Comparison of ENCODE assay signal across 15 cellular contexts in the genomic region with DNA sequence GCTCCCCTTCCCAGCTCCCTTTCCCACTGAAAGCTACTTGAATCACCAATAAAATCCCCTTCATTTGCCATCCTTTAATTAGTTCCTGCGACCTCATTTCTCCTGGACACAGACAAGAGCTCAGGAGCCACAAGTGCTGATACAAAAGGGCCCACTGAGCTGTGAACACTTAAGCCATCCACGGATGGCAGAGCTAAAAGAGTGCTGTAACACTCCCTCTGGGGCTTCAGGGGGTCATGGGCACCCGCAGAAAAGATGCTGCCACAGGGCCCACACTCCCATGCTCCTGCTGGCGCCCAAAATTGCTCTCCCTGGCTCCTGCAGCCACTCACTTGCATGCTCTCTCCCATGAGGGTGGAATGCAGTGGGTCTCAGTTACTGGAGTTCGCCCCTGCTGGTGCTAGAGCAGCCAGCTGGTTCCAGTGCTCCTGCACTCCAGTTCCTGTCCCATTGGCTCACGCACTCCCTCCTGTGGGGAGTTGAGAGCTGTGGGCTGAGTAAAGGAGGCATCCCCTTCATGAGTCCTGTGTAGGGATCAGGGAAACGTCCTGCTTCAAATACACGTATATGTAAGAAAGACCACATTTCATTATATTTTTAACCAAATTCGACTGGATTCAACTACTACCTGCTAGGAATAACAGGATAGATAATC.
DNase-seq lines count a peak whose midpoint lies in the region; ATAC-seq and TF ChIP-seq lines count a peak whose summit lies in the region.
"Had no signal": no experiment of that assay in that cellular context is flagged by ENCODE, and none has a peak within 500 bp of the region (broad histone marks: within the 10 kb centered on the region; RNA-seq: fewer than 3 reads in every experiment).

No MANE protein-coding gene starts in this region.

- H3K36me3 ChIP-seq in sigmoid colon: no peaks in the 10 kb centered on the region
- H3K36me3 ChIP-seq: thoracic aorta had no signal

- no peaks in the 10 kb centered on the region for H3K9me3 ChIP-seq in sigmoid colon
- H3K9me3 ChIP-seq: thoracic aorta had no signal

- no peak overlapping the region for H3K4me3 Mint-ChIP-seq in WTC11

- 74 to 80% methylated on average over 9 of the region's 9 CpGs for WGBS in sigmoid colon, 2 donors

- POLR2A ChIA-PET in WTC11 (lab: Charles Lee): no interaction called here

- no peak for TF ChIP-seq EP300 in sigmoid colon (IDR thresholded peaks at IDR 0.05)

- peaks cover 28% of the 10 kb centered on the region for H3K4me1 Mint-ChIP-seq in WTC11

- no peaks in the 10 kb centered on the region for H3K27me3 Mint-ChIP-seq in WTC11 (ENCODE audit: low read depth)

- H3K9me3 Mint-ChIP-seq in WTC11: peaks cover 8% of the 10 kb centered on the region

- intact Hi-C loops in sigmoid colon (cut with DNase I): no loop called here

- CTCF ChIA-PET in WTC11 (lab: Charles Lee): interaction anchor here (0.6 to 1.0 kb wide), 2 partner anchors 12 to 90 kb away, joined by 3 to 4 read pairs; no protein-coding TSS in a partner anchor

- no peak overlapping the region for H3K27ac ChIP-seq in sigmoid colon
- H3K27ac ChIP-seq: thoracic aorta had no signal

- no peak for TF ChIP-seq POLR2A in sigmoid colon (IDR thresholded peaks at IDR 0.05)

- H3K27me3 ChIP-seq in sigmoid colon: no peaks in the 10 kb centered on the region

- no peak overlapping the region; the same call in 1 of the 2 replicates for H3K27ac Mint-ChIP-seq in WTC11

- H3K4me3 ChIP-seq in sigmoid colon: no peak overlapping the region
- H3K4me3 ChIP-seq: thoracic aorta had no signal

- no peaks in the 10 kb centered on the region for H3K4me1 ChIP-seq in sigmoid colon

- TF ChIP-seq CTCF in WTC11 (IDR thresholded peaks at IDR 0.05) (0 out of 2 replicates have a peak, but pooled peaks have one; percentile 13), sigmoid colon (IDR thresholded peaks at IDR 0.05) (no peak)

- DNase-seq in SIG-M5 treated with dmso at 0.1 percent for 504 hours (lab: John Stamatoyannopoulos, UW; ENCODE audit: unreplicated experiment) (peak; percentile 18), SIG-M5 (lab: John Stamatoyannopoulos, UW) (no peak), NAMALWA (ENCODE audit: low spot score) (peak; percentile 22), WTC11 (ENCODE audit: low spot score) (peak; percentile 62), sigmoid colon (peak; percentile 32), GDM1 (lab: John Stamatoyannopoulos, UW) (no peak), SHP77 treated with DMSO at 0.1 percent for 48 hours (lab: John Stamatoyannopoulos, UW) (no peak), amygdala (lab: John Stamatoyannopoulos, UW) (no peak)
- DNase-seq: activated CD8-positive, alpha-beta memory T cell treated with anti-CD3 and anti-CD28 coated beads for 24 hours; activated gamma-delta T cell; foreskin melanocyte; Kasumi-1; NCI-H2107; OCI-M1 had no signal

- peak; percentile 98 for ATAC-seq in WTC11

- H3K36me3 Mint-ChIP-seq in WTC11: no peaks in the 10 kb centered on the region; the same call in 1 of the 2 replicates

TF ChIP-seq in WTC11, 78 proteins besides CTCF, POLR2A, EP300 and RAD21 (continues in another document):
- no peak for TF ChIP-seq ESRRA (CRISPR knock-in tag; IDR thresholded peaks at IDR 0.05; ENCODE audit: borderline replicate concordance)
- TF ChIP-seq, protein P1, sequence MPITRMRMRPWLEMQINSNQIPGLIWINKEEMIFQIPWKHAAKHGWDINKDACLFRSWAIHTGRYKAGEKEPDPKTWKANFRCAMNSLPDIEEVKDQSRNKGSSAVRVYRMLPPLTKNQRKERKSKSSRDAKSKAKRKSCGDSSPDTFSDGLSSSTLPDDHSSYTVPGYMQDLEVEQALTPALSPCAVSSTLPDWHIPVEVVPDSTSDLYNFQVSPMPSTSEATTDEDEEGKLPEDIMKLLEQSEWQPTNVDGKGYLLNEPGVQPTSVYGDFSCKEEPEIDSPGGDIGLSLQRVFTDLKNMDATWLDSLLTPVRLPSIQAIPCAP (CRISPR knock-in tag; IDR thresholded peaks at IDR 0.05): no peak
- TF ChIP-seq ZNF232 (CRISPR knock-in tag; IDR thresholded peaks at IDR 0.05): no peak
- TF ChIP-seq, protein P2, sequence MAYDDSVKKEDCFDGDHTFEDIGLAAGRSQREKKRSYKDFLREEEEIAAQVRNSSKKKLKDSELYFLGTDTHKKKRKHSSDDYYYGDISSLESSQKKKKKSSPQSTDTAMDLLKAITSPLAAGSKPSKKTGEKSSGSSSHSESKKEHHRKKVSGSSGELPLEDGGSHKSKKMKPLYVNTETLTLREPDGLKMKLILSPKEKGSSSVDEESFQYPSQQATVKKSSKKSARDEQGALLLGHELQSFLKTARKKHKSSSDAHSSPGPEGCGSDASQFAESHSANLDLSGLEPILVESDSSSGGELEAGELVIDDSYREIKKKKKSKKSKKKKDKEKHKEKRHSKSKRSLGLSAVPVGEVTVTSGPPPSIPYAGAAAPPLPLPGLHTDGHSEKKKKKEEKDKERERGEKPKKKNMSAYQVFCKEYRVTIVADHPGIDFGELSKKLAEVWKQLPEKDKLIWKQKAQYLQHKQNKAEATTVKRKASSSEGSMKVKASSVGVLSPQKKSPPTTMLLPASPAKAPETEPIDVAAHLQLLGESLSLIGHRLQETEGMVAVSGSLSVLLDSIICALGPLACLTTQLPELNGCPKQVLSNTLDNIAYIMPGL (CRISPR knock-in tag; IDR thresholded peaks at IDR 0.05): no peak
- TF ChIP-seq, protein P3, sequence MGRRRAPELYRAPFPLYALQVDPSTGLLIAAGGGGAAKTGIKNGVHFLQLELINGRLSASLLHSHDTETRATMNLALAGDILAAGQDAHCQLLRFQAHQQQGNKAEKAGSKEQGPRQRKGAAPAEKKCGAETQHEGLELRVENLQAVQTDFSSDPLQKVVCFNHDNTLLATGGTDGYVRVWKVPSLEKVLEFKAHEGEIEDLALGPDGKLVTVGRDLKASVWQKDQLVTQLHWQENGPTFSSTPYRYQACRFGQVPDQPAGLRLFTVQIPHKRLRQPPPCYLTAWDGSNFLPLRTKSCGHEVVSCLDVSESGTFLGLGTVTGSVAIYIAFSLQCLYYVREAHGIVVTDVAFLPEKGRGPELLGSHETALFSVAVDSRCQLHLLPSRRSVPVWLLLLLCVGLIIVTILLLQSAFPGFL (CRISPR knock-in tag; IDR thresholded peaks at IDR 0.05; ENCODE audit: borderline replicate concordance): no peak
- TF ChIP-seq, protein P4, sequence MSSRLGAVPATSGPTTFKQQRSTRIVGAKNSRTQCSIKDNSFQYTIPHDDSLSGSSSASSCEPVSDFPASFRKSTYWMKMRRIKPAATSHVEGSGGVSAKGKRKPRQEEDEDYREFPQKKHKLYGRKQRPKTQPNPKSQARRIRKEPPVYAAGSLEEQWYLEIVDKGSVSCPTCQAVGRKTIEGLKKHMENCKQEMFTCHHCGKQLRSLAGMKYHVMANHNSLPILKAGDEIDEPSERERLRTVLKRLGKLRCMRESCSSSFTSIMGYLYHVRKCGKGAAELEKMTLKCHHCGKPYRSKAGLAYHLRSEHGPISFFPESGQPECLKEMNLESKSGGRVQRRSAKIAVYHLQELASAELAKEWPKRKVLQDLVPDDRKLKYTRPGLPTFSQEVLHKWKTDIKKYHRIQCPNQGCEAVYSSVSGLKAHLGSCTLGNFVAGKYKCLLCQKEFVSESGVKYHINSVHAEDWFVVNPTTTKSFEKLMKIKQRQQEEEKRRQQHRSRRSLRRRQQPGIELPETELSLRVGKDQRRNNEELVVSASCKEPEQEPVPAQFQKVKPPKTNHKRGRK (CRISPR knock-in tag; IDR thresholded peaks at IDR 0.05; ENCODE audit: borderline replicate concordance): no peak
- TF ChIP-seq, protein P5, sequence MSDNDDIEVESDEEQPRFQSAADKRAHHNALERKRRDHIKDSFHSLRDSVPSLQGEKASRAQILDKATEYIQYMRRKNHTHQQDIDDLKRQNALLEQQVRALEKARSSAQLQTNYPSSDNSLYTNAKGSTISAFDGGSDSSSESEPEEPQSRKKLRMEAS (CRISPR knock-in tag; IDR thresholded peaks at IDR 0.05): no peak
- TF ChIP-seq, protein P6, sequence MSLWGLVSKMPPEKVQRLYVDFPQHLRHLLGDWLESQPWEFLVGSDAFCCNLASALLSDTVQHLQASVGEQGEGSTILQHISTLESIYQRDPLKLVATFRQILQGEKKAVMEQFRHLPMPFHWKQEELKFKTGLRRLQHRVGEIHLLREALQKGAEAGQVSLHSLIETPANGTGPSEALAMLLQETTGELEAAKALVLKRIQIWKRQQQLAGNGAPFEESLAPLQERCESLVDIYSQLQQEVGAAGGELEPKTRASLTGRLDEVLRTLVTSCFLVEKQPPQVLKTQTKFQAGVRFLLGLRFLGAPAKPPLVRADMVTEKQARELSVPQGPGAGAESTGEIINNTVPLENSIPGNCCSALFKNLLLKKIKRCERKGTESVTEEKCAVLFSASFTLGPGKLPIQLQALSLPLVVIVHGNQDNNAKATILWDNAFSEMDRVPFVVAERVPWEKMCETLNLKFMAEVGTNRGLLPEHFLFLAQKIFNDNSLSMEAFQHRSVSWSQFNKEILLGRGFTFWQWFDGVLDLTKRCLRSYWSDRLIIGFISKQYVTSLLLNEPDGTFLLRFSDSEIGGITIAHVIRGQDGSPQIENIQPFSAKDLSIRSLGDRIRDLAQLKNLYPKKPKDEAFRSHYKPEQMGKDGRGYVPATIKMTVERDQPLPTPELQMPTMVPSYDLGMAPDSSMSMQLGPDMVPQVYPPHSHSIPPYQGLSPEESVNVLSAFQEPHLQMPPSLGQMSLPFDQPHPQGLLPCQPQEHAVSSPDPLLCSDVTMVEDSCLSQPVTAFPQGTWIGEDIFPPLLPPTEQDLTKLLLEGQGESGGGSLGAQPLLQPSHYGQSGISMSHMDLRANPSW (CRISPR knock-in tag; conservative IDR thresholded peaks at IDR 0.05; ENCODE audit: low read depth): no peak
- TF ChIP-seq CREB1 (CRISPR knock-in tag; IDR thresholded peaks at IDR 0.05): no peak
- no peak for TF ChIP-seq IRF2 (CRISPR knock-in tag; IDR thresholded peaks at IDR 0.05; ENCODE audit: borderline replicate concordance, low read depth)
- TF ChIP-seq, protein P7, sequence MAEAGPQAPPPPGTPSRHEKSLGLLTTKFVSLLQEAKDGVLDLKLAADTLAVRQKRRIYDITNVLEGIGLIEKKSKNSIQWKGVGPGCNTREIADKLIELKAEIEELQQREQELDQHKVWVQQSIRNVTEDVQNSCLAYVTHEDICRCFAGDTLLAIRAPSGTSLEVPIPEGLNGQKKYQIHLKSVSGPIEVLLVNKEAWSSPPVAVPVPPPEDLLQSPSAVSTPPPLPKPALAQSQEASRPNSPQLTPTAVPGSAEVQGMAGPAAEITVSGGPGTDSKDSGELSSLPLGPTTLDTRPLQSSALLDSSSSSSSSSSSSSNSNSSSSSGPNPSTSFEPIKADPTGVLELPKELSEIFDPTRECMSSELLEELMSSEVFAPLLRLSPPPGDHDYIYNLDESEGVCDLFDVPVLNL (CRISPR knock-in tag; IDR thresholded peaks at IDR 0.05; ENCODE audit: borderline replicate concordance, low read depth): no peak
- TF ChIP-seq SOX15 (CRISPR knock-in tag; IDR thresholded peaks at IDR 0.05): no peak

Comparison
In these comparisons a context has a peak if more than half of its experiments do, and no peak if none do; other contexts are left out.
1. DNase-seq: peak in SIG-M5 treated with dmso at 0.1 percent for 504 hours (single experiment), NAMALWA (single experiment), WTC11 (single experiment) and sigmoid colon (single experiment); none in SIG-M5 (single experiment), GDM1 (single experiment), SHP77 treated with DMSO at 0.1 percent for 48 hours (single experiment) and amygdala (0 of 56).